19 cellular contexts compared by ENCODE assay signal in the genomic region with DNA sequence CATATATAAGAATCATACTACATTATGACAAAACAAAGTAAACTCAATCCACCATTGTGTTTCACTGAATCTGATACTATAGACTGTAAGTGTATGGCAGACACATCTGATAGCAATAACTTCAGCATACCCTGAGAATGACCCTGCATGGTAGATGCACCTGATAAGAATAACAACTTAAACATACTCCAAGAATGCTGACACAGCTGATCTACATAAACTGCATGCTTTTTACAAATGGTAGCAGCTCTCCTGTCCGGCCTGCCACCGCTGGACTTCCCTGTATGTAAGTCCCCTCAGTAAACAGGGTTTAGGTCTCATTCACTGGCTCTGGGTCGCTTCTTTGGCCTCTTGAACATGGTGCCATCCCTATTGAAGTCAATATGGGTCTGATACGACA.
"Had no signal": no experiment of that assay in that cellular context is flagged by ENCODE, and none has a peak within 500 bp of the region (broad histone marks: within the 10 kb centered on the region; RNA-seq: fewer than 3 reads in every experiment).

No MANE protein-coding gene starts in this region.

- H3K27me3 ChIP-seq: esophagus muscularis mucosa, gastrocnemius medialis, heart right ventricle, neutrophil, right atrium auricular region had no signal

- H3K36me3 ChIP-seq: gastrocnemius medialis, neutrophil had no signal

- H3K4me3 ChIP-seq: esophagus muscularis mucosa, gastrocnemius medialis, heart right ventricle, right atrium auricular region had no signal

- DNase-seq: effector memory CD8-positive, alpha-beta T cell; gastrocnemius medialis; heart right ventricle; kidney glomerular epithelial cell; mesendoderm; naive B cell; posterior cingulate gyrus; small intestine; stimulated activated CD4-positive, alpha-beta T cell treated with anti-CD3 and anti-CD28 coated beads, Interleukin-12 subunit alpha, Interleukin-12 subunit beta, amount 100 ng/mL, for 4 hours; stimulated activated naive CD4-positive, alpha-beta T cell had no signal

- H3K27ac ChIP-seq: epithelial cell of prostate, esophagus muscularis mucosa, heart right ventricle, neutrophil, right atrium auricular region had no signal

- H3K27ac Mint-ChIP-seq: dendritic cell treated with granulocyte-macrophage colony-stimulating factor and Interleukin-4, amounts not matched to agents 40 ng/mL and 50 ng/mL, for 4 days; naive B cell; nephron; type B pancreatic cell had no signal

- H3K27me3 Mint-ChIP-seq: dendritic cell treated with granulocyte-macrophage colony-stimulating factor and Interleukin-4, amounts not matched to agents 40 ng/mL and 50 ng/mL, for 4 days; effector memory CD8-positive, alpha-beta T cell; naive B cell; type B pancreatic cell had no signal

- ATAC-seq: effector memory CD8-positive, alpha-beta T cell; gastrocnemius medialis had no signal

- H3K9me3 Mint-ChIP-seq: dendritic cell treated with granulocyte-macrophage colony-stimulating factor and Interleukin-4, amounts not matched to agents 40 ng/mL and 50 ng/mL, for 4 days; effector memory CD8-positive, alpha-beta T cell; naive B cell; nephron; type B pancreatic cell had no signal

- H3K9me3 ChIP-seq: esophagus muscularis mucosa, gastrocnemius medialis, heart right ventricle, neutrophil, right atrium auricular region had no signal

- H3K4me3 Mint-ChIP-seq: dendritic cell treated with granulocyte-macrophage colony-stimulating factor and Interleukin-4, amounts not matched to agents 40 ng/mL and 50 ng/mL, for 4 days; effector memory CD8-positive, alpha-beta T cell; naive B cell; nephron; type B pancreatic cell had no signal

- FAIRE-seq: islet of Langerhans, small intestine, urothelium cell line had no signal
